Comparison of ENCODE assay signal across 4 cellular contexts in the genomic region with DNA sequence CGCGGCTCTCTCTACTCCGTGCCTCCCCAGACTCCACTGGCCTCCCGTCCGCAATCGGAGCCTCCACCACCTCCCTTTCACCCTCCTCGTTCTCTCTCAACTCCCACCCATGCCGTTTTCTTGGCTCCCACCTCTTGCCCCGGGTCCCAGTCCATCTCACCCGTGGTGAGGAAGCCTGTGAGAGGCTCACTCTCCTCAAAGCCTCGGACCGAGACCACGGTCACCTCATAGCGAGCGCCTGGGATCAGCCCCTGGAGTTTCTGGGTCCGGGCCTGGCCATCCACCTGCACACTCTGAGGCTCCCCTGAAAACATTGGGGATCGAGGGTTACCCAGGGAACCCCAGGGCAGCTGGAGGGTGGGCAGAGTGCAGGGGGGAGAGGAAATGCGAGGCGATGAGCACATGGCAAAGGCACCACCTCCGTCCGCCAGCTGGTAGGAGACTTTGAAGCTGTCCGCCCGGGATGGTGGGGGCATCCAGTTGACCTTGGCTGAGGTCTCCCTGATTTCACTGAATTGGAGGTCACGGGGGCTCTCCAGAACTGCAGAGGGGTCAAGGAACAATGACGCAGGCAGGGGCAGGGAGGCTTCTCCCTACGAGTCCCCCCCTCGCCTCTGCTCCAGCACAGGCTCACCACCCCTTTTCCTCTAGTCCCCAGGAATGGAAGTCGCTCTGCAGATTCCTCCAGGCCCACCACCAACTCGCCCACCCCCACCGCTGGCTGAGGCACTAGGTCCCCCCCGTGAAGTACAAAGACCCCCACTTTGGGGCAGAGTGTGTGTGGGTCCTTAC. TPM values are rescaled to one million over a fixed set of nuclear protein-coding genes. Genes with fewer than 3 reads are reported as not detected.
"Had no signal": no experiment of that assay in that cellular context is flagged by ENCODE, and none has a peak within 500 bp of the region (broad histone marks: within the 10 kb centered on the region; RNA-seq: fewer than 3 reads in every experiment).

No MANE protein-coding gene starts in this region.

RNA-seq across cellular contexts. Expression of gene CYP21A2, which starts 5.6 kb away (rescaled TPM):
- total RNA-seq: M059J, PC-3, SJCRH30, SK-MEL-5 had no signal
